ENCODE assay signal across 8 cellular contexts in genomic region chr10:31770307-31770902, GRCh38.
DNase-seq lines count a peak whose midpoint lies in the region; ATAC-seq and TF ChIP-seq lines count a peak whose summit lies in the region.

No MANE protein-coding gene starts in this region.

- H3K27me3 ChIP-seq in ovary: no peaks in the 10 kb centered on the region

- H3K27ac ChIP-seq in ovary: no peak overlapping the region

- no peak overlapping the region for H3K4me3 ChIP-seq in ovary

- TF ChIP-seq EP300 in ovary (IDR thresholded peaks at IDR 0.05): no peak

- ATAC-seq in GM21423 (IDR thresholded peaks at IDR 0.05; ENCODE audit: unreplicated experiment): peak; percentile 75

- peak in 1 of 3 donors; percentile 20 for TF ChIP-seq CTCF in ovary (IDR thresholded peaks at IDR 0.05)

- DNase-seq in COLO829 (ENCODE audit: low spot score): peak; percentile 22
- DNase-seq in NCI-H69 (lab: John Stamatoyannopoulos, UW): peak; percentile 40
- peak; percentile 59 to 71 for DNase-seq in activated T-cell treated with anti-CD3 and anti-CD28 coated beads, Interleukin-2, amount 50 U/mL, for 48 hours
- peak; percentile 73 for DNase-seq in germinal center (ENCODE audit: low spot score)
- peak; percentile 34 to 42 for DNase-seq in stimulated activated CD4-positive, alpha-beta T cell treated with anti-CD3 and anti-CD28 coated beads, Interleukin-12 subunit alpha, Interleukin-12 subunit beta, amount 100 ng/mL, for 24 hours (ENCODE audit: low read depth in 2 of 2)
- DNase-seq in NCI-H345 (lab: John Stamatoyannopoulos, UW): no peak
- no peak for DNase-seq in ovary

- no peaks in the 10 kb centered on the region for H3K36me3 ChIP-seq in ovary

- WGBS in ovary, 3 donors: 67 to 77% (median 70%) methylated on average over 8 of the region's 8 CpGs

- H3K9me3 ChIP-seq in ovary: no peaks in the 10 kb centered on the region

- H3K4me1 ChIP-seq in ovary (ENCODE audit: insufficient read depth): no peaks in the 10 kb centered on the region

- no peak for TF ChIP-seq POLR2A in ovary (IDR thresholded peaks at IDR 0.05)

- intact Hi-C loops in ovary (cut with DNase I): no loop called here

Comparison
In these comparisons a context has a peak if more than half of its experiments do, and no peak if none do; other contexts are left out.
1. DNase-seq: peak in COLO829 (single experiment), NCI-H69 (single experiment), activated T-cell treated with anti-CD3 and anti-CD28 coated beads, Interleukin-2, amount 50 U/mL, for 48 hours (2 of 2), germinal center (single experiment) and stimulated activated CD4-positive, alpha-beta T cell treated with anti-CD3 and anti-CD28 coated beads, Interleukin-12 subunit alpha, Interleukin-12 subunit beta, amount 100 ng/mL, for 24 hours (2 of 2); none in NCI-H345 (single experiment) and ovary (0 of 5).